In the genomic region with DNA sequence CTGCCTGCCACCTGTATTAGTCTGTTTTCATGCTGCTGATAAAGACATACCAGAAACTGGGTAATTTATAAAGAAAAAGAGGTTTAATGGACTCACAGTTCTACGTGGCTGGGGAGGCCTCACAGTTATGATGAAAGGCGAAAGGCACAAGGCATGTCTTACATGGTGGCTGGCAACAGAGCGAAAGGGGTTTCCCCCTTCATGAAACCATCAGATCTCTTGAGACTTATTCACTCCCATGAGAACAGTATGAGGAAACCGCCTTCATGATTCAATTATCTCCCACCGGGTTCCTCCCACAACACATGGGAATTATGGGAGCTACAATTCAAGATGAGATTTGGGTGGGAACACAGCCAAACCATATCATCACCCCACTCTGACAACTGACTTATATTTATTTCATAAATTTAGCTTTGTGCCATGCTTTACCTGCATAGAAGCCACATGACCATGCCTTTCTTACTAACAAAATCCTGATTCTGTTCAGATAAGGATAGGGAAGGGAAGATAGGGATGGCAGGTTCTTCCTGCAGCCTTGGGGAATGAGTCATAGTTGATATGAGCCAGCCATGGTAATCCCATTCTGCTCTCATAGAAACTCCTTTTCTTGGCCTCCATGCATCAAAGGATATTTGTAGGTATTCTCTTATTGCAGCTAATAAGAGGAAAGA, we compare ENCODE assay signal across 34 cellular contexts.
DNase-seq lines count a peak whose midpoint lies in the region; ATAC-seq and TF ChIP-seq lines count a peak whose summit lies in the region.
"Had no signal": no experiment of that assay in that cellular context is flagged by ENCODE, and none has a peak within 500 bp of the region (broad histone marks: within the 10 kb centered on the region; RNA-seq: fewer than 3 reads in every experiment).

No MANE protein-coding gene starts in this region.

- peak overlapping the region; percentile 56 for H3K18ac ChIP-seq in mesendoderm (ENCODE audit: low read length)

- no peak overlapping the region for H3K27ac ChIP-seq in mesendoderm (ENCODE audit: low read depth, low read length)
- H3K27ac ChIP-seq: BLaER1, neutrophil, PC-9, tibial nerve, VCaP had no signal

- no peak overlapping the region for H4K5ac ChIP-seq in mesendoderm (ENCODE audit: low read length)

- H2BK120ac ChIP-seq in mesendoderm (ENCODE audit: low read depth, low read length): no peak overlapping the region

- TF ChIP-seq CTCF in BE2C (IDR thresholded peaks at IDR 0.05; ENCODE audit: low read depth, low read length) (no peak), GM20000 (IDR thresholded peaks at IDR 0.05; ENCODE audit: extremely low read depth, missing control alignments) (no peak)

- H3K27me3 ChIP-seq in BE2C: no peaks in the 10 kb centered on the region
- H3K27me3 ChIP-seq in mesendoderm (ENCODE audit: insufficient read depth, low read length, poor library complexity): no peaks in the 10 kb centered on the region
- H3K27me3 ChIP-seq: BLaER1, neutrophil, tibial nerve had no signal

- no peak overlapping the region for H4K8ac ChIP-seq in mesendoderm (ENCODE audit: low read depth, low read length)

- H3K9ac ChIP-seq in mesendoderm (ENCODE audit: low read length): no peak overlapping the region
- H3K9ac ChIP-seq: BLaER1 had no signal

- no peak overlapping the region for H3K4ac ChIP-seq in mesendoderm (ENCODE audit: low read depth, low read length)

- no peak overlapping the region for H3K4me3 ChIP-seq in BE2C (ENCODE audit: low read depth, low read length)
- H3K4me3 ChIP-seq in mesendoderm (ENCODE audit: low read length): no peak overlapping the region
- H3K4me3 ChIP-seq: BLaER1, PC-9, tibial nerve had no signal

- no peaks in the 10 kb centered on the region for H3K9me3 ChIP-seq in BE2C
- H3K9me3 ChIP-seq: neutrophil, tibial nerve had no signal

- no peaks in the 10 kb centered on the region for H3K36me3 ChIP-seq in BE2C
- H3K36me3 ChIP-seq in mesendoderm (ENCODE audit: control insufficient read depth, insufficient read depth, low read length): no peaks in the 10 kb centered on the region
- H3K36me3 ChIP-seq: BLaER1, neutrophil, tibial nerve had no signal

- ATAC-seq in HG02798 (IDR thresholded peaks at IDR 0.05; ENCODE audit: poor library complexity, unreplicated experiment): no peak
- ATAC-seq: activated CD4-positive, alpha-beta T cell treated with anti-CD3 and anti-CD28 coated beads for 36 hours; activated CD8-positive, alpha-beta T cell treated with anti-CD3 and anti-CD28 coated beads, Interleukin-2, amount 10 ng/mL, durations not matched to agents 7 days and 5 days; activated T-helper 17 cell treated with anti-CD3 and anti-CD28 coated beads, Interleukin-2, amount 50 U/mL, for 72 hours; left ventricle myocardium superior; sciatic nerve had no signal

- DNase-seq in BE2C (peak; percentile 25), M059J (ENCODE audit: low read depth) (peak; percentile 51), dermis blood vessel endothelial cell (peak; percentile 13), mesendoderm (peak; percentile 83), RPMI8226 (no peak), GM20000 (ENCODE audit: low spot score) (no peak)
- no peak for DNase-seq in stimulated activated naive CD4-positive, alpha-beta T cell treated with Interleukin-2 at 50 U/mL for 16 hours (lab: John Stamatoyannopoulos, UW)
- DNase-seq: activated CD4-positive, alpha-beta T cell treated with anti-CD3 and anti-CD28 coated beads for 36 hours; activated CD8-positive, alpha-beta T cell treated with anti-CD3 and anti-CD28 coated beads, Interleukin-2, amount 10 ng/mL, durations not matched to agents 7 days and 5 days; activated naive CD4-positive, alpha-beta T cell treated with anti-CD3 and anti-CD28 coated beads, Interleukin-2, amount 50 U/mL, for 16 hours; amniotic stem cell; DMS153; effector CD8-positive, alpha-beta T cell; GDM1; GOT3; HFFc6; left ventricle myocardium superior; midbrain; naive B cell; NCI-H1092; NCI-H187; NCI-H2171 treated with DMSO at 0.1 percent for 48 hours; NCI-H526; PC-9; SHP77 treated with DMSO at 0.1 percent for 48 hours; stimulated activated CD4-positive, alpha-beta T cell treated with anti-CD3 and anti-CD28 coated beads, Interleukin-4, amount 100 ng/mL, for 24 hours; T-helper 9 cell had no signal

- H2BK5ac ChIP-seq in mesendoderm (ENCODE audit: low read length): no peak overlapping the region

- H2BK15ac ChIP-seq in mesendoderm (replicated peaks; ENCODE audit: low read depth): no peak overlapping the region

- no peak overlapping the region for H3K23ac ChIP-seq in mesendoderm (ENCODE audit: low read length)

- H3K79me2 ChIP-seq in mesendoderm (ENCODE audit: control insufficient read depth, insufficient read depth, low read length): no peaks in the 10 kb centered on the region

- WGBS in mesendoderm (ENCODE audit: extremely low coverage, insufficient coverage, low lambda C conversion rate): no CpG with 5 or more reads among the region's 5 CpGs

- H3K56ac ChIP-seq in mesendoderm (ENCODE audit: low read length): no peak overlapping the region

- H2AK5ac ChIP-seq in mesendoderm (ENCODE audit: low read length): no peak overlapping the region

- H3K4me1 ChIP-seq in BE2C: peaks cover 19% of the 10 kb centered on the region
- H3K4me1 ChIP-seq in mesendoderm (ENCODE audit: control insufficient read depth, low read depth, low read length): peaks cover 10% of the 10 kb centered on the region

- no peaks in the 10 kb centered on the region for H3K79me1 ChIP-seq in mesendoderm (ENCODE audit: low read length)

- H3K4me2 ChIP-seq in mesendoderm (ENCODE audit: low read length): no peak overlapping the region
- H3K4me2 ChIP-seq: BLaER1, PC-9 had no signal

Comparison
In these comparisons a context has a peak if more than half of its experiments do, and no peak if none do; other contexts are left out.
1. DNase-seq: peak in BE2C (single experiment), M059J (single experiment), dermis blood vessel endothelial cell (single experiment) and mesendoderm (single experiment); none in stimulated activated naive CD4-positive, alpha-beta T cell treated with Interleukin-2 at 50 U/mL for 16 hours (single experiment), RPMI8226 (single experiment) and GM20000 (single experiment).